Comparison of ENCODE assay signal across 10 cellular contexts in genomic region chr7:143321734-143322133, GRCh38. TPM values are rescaled to one million over a fixed set of nuclear protein-coding genes. Genes with fewer than 3 reads are reported as not detected.
A peak's percentile ranks its signal among the peaks of the same experiment; 100 is the strongest.
DNase-seq lines count a peak whose midpoint lies in the region; ATAC-seq and TF ChIP-seq lines count a peak whose summit lies in the region.
"Had no signal": no experiment of that assay in that cellular context is flagged by ENCODE, and none has a peak within 500 bp of the region (broad histone marks: within the 10 kb centered on the region; RNA-seq: fewer than 3 reads in every experiment).

No MANE protein-coding gene starts in this region.

- H3K9me2 ChIP-seq in GM23338 (ENCODE audit: insufficient read depth): no peaks in the 10 kb centered on the region

- no peaks in the 10 kb centered on the region for H3K36me3 ChIP-seq in GM23338 (ENCODE audit: insufficient read depth)
- no peaks in the 10 kb centered on the region for H3K36me3 ChIP-seq in WERI-Rb-1

- H3K9me3 Mint-ChIP-seq in GM23338: no peaks in the 10 kb centered on the region; the same call in 2 of the 3 replicates

- H3K4me3 Mint-ChIP-seq in GM23338: no peak overlapping the region

- ATAC-seq in GM23338 (peak; percentile 34), HG02610 (IDR thresholded peaks at IDR 0.05; ENCODE audit: unreplicated experiment) (no peak)

- H3K4me3 ChIP-seq in GM23338 (no peak overlapping the region), WERI-Rb-1 (ENCODE audit: low read depth, low read length) (no peak overlapping the region)

- H3K27me3 Mint-ChIP-seq in GM23338 (ENCODE audit: insufficient read depth, low read depth, poor library complexity): peaks cover 15% of the 10 kb centered on the region

- no peaks in the 10 kb centered on the region for H3K9me3 ChIP-seq in WERI-Rb-1 (ENCODE audit: severe bottlenecking)

- H3K36me3 Mint-ChIP-seq in GM23338 (ENCODE audit: low read depth): no peaks in the 10 kb centered on the region; the same call in 2 of the 3 replicates

- DNase-seq in GM23338 (ENCODE audit: low spot score) (no peak), WERI-Rb-1 (no peak), medulla oblongata (ENCODE audit: extremely low spot score) (peak; percentile 46), COLO668 (lab: John Stamatoyannopoulos, UW; ENCODE audit: unreplicated experiment) (no peak), DMS153 treated with DMSO at 0.1 percent for 48 hours (lab: John Stamatoyannopoulos, UW; ENCODE audit: unreplicated experiment) (no peak)
- DNase-seq: activated naive CD4-positive, alpha-beta T cell treated with anti-CD3 and anti-CD28 coated beads, Interleukin-2, amount 50 U/mL, for 16 hours; NCI-H226; stimulated activated CD4-positive, alpha-beta T cell treated with anti-CD3 and anti-CD28 coated beads, Interleukin-4, amount 100 ng/mL, for 24 hours; T-helper 2 cell had no signal

- H3F3A ChIP-seq in GM23338 (replicated peaks; ENCODE audit: low read depth): no peaks in the 10 kb centered on the region

- H3K4me1 Mint-ChIP-seq in GM23338: peaks cover 29% of the 10 kb centered on the region

- no peak overlapping the region for H3K4me2 ChIP-seq in GM23338

- no peaks in the 10 kb centered on the region for H3K79me2 ChIP-seq in GM23338 (replicated peaks; ENCODE audit: insufficient read depth)

- H2AFZ ChIP-seq in GM23338: no peak overlapping the region

- no peak overlapping the region for H3K27ac Mint-ChIP-seq in GM23338

- TF ChIP-seq CTCF in GM23338 (conservative IDR thresholded peaks at IDR 0.05; ENCODE audit: low read depth in 2 of 2): peak; percentile 14 to 68; a peak in 2 of 4 replicates
- peak; percentile 40 for TF ChIP-seq CTCF in WERI-Rb-1 (IDR thresholded peaks at IDR 0.05; ENCODE audit: low read depth, low read length)

- H4K20me1 ChIP-seq in GM23338 (replicated peaks; ENCODE audit: insufficient read depth): no peaks in the 10 kb centered on the region

- peaks cover 24% of the 10 kb centered on the region for H3K4me1 ChIP-seq in GM23338 (ENCODE audit: insufficient read depth)

- no peak overlapping the region for H3K27ac ChIP-seq in GM23338 (ENCODE audit: low read depth)
- H3K27ac ChIP-seq in WERI-Rb-1: no peak overlapping the region

- H3K27me3 ChIP-seq in GM23338 (ENCODE audit: insufficient read depth) (no peaks in the 10 kb centered on the region), WERI-Rb-1 (ENCODE audit: insufficient read depth, low read depth, severe bottlenecking) (no peaks in the 10 kb centered on the region)

TF ChIP-seq in GM23338, 12 proteins besides CTCF, POLR2A, EP300 and RAD21:
- TF ChIP-seq EZH2phosphoT487 (IDR thresholded peaks at IDR 0.05; ENCODE audit: unreplicated experiment): no peak
- TF ChIP-seq, protein P1, sequence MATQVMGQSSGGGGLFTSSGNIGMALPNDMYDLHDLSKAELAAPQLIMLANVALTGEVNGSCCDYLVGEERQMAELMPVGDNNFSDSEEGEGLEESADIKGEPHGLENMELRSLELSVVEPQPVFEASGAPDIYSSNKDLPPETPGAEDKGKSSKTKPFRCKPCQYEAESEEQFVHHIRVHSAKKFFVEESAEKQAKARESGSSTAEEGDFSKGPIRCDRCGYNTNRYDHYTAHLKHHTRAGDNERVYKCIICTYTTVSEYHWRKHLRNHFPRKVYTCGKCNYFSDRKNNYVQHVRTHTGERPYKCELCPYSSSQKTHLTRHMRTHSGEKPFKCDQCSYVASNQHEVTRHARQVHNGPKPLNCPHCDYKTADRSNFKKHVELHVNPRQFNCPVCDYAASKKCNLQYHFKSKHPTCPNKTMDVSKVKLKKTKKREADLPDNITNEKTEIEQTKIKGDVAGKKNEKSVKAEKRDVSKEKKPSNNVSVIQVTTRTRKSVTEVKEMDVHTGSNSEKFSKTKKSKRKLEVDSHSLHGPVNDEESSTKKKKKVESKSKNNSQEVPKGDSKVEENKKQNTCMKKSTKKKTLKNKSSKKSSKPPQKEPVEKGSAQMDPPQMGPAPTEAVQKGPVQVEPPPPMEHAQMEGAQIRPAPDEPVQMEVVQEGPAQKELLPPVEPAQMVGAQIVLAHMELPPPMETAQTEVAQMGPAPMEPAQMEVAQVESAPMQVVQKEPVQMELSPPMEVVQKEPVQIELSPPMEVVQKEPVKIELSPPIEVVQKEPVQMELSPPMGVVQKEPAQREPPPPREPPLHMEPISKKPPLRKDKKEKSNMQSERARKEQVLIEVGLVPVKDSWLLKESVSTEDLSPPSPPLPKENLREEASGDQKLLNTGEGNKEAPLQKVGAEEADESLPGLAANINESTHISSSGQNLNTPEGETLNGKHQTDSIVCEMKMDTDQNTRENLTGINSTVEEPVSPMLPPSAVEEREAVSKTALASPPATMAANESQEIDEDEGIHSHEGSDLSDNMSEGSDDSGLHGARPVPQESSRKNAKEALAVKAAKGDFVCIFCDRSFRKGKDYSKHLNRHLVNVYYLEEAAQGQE (IDR thresholded peaks at IDR 0.05; ENCODE audit: unreplicated experiment): peak; percentile 48

RNA-seq across cellular contexts. Expression of gene CLCN1, which starts 5.8 kb away (rescaled TPM):
- 0.23 and 0.38 TPM in 2 replicates for total RNA-seq in GM23338 (2014; rRNA removed; shearing (Covaris generic))
- polyA plus RNA-seq in GM23338 (2016; fragmentation: Nextera tagmentation; extraction: Ambion mirVana): 0.43 and 0.48 TPM in 2 replicates

RNA-seq across cellular contexts. Expression of gene CASP2, which starts 33.6 kb away (rescaled TPM):
- 15.7 and 21.8 TPM in 2 replicates for total RNA-seq in GM23338 (2014; rRNA removed; shearing (Covaris generic))
- polyA plus RNA-seq in GM23338 (2016; fragmentation: Nextera tagmentation; extraction: Ambion mirVana): 13.7 and 17.7 TPM in 2 replicates

RNA-seq across cellular contexts. Expression of gene TMEM139, which starts 37.0 kb away (rescaled TPM):
- 2.3 and 3.6 TPM in 2 replicates for total RNA-seq in GM23338 (2014; rRNA removed; shearing (Covaris generic))
- polyA plus RNA-seq in GM23338 (2016; fragmentation: Nextera tagmentation; extraction: Ambion mirVana): 1.7 and 3.3 TPM in 2 replicates

RNA-seq across cellular contexts. Expression of gene FAM131B, which starts 40.8 kb away (rescaled TPM):
- 28.8 and 30.2 TPM in 2 replicates for total RNA-seq in GM23338 (2014; rRNA removed; shearing (Covaris generic))
- 4.7 and 5.4 TPM in 2 replicates for polyA plus RNA-seq in GM23338 (2016; fragmentation: Nextera tagmentation; extraction: Ambion mirVana)

RNA-seq across cellular contexts. Expression of gene GSTK1, which starts 58.5 kb away (rescaled TPM):
- total RNA-seq in GM23338 (2014; rRNA removed; shearing (Covaris generic)): 26.4 and 27.3 TPM in 2 replicates
- 26.3 and 27.5 TPM in 2 replicates for polyA plus RNA-seq in GM23338 (2016; fragmentation: Nextera tagmentation; extraction: Ambion mirVana)
